In genomic region chr5:88141695-88141979, GRCh38 we compare ENCODE assay signal across 1 cellular context.
TF ChIP-seq lines count a peak whose summit lies in the region.

No MANE protein-coding gene starts in this region.

TF ChIP-seq in K562, 482 proteins besides CTCF, POLR2A, EP300 and RAD21:
- no peak for TF ChIP-seq ZNF740 (CRISPR knock-in tag; IDR thresholded peaks at IDR 0.05)
- TF ChIP-seq ZNF740 (tag; IDR thresholded peaks at IDR 0.05) = 0 out of 4 replicates have a peak, but pooled peaks of 1 of the 2 experiments have one; percentile 13
- no peak for TF ChIP-seq ZNF232 (CRISPR knock-in tag; IDR thresholded peaks at IDR 0.05)
- TF ChIP-seq ZNF3 (CRISPR knock-in tag; IDR thresholded peaks at IDR 0.05) = no peak
- no peak for TF ChIP-seq PATZ1 (CRISPR knock-in tag; IDR thresholded peaks at IDR 0.05; ENCODE audit: borderline replicate concordance)
- no peak for TF ChIP-seq ARNT (IDR thresholded peaks at IDR 0.05)
- no peak for TF ChIP-seq GTF2F1 (IDR thresholded peaks at IDR 0.05; ENCODE audit: low read depth, low read length)
- TF ChIP-seq SMAD4 (CRISPR knock-in tag; conservative IDR thresholded peaks at IDR 0.05) = no peak
- no peak for TF ChIP-seq ZBTB43 (CRISPR knock-in tag; IDR thresholded peaks at IDR 0.05)
- no peak for TF ChIP-seq CCNT2 (IDR thresholded peaks at IDR 0.05; ENCODE audit: borderline replicate concordance, extremely low read depth, insufficient read length, low read depth, low read length)
- no peak for TF ChIP-seq E2F4 (CRISPR knock-in tag; IDR thresholded peaks at IDR 0.05; ENCODE audit: low read depth)
- TF ChIP-seq EGR1 (conservative IDR thresholded peaks at IDR 0.05) = peak; percentile 66
- peak; percentile 51; the same call in 1 of the 2 replicates for TF ChIP-seq NFIC (IDR thresholded peaks at IDR 0.05)
- TF ChIP-seq TFAP4 (CRISPR knock-in tag; IDR thresholded peaks at IDR 0.05; ENCODE audit: borderline replicate concordance) = no peak
- no peak for TF ChIP-seq STAT5A (IDR thresholded peaks at IDR 0.05; ENCODE audit: borderline replicate concordance, low read length)
- no peak for TF ChIP-seq ZNF280A (IDR thresholded peaks at IDR 0.05; ENCODE audit: low read depth, partially characterized antibody)
- TF ChIP-seq SREBF2 (CRISPR knock-in tag; IDR thresholded peaks at IDR 0.05) = no peak
TF ChIP-seq in K562: peak in this region for 3.
